Comparison of ENCODE assay signal across 14 cellular contexts in genomic region chr20:37970856-37971245, GRCh38.
"Had no signal": no experiment of that assay in that cellular context is flagged by ENCODE, and none has a peak within 500 bp of the region (broad histone marks: within the 10 kb centered on the region; RNA-seq: fewer than 3 reads in every experiment).

No MANE protein-coding gene starts in this region.

- FAIRE-seq: small intestine had no signal

- H3K9me3 ChIP-seq: upper lobe of right lung had no signal

- H3K27me3 ChIP-seq: cardiac muscle cell, right atrium auricular region, tibial artery, upper lobe of right lung had no signal

- H3K27ac ChIP-seq: cardiac muscle cell, foreskin keratinocyte, right atrium auricular region, tibial artery, upper lobe of right lung had no signal

- ATAC-seq: effector memory CD8-positive, alpha-beta T cell; foreskin keratinocyte; upper lobe of right lung had no signal

- H3K4me3 ChIP-seq: cardiac muscle cell, right atrium auricular region, tibial artery, upper lobe of right lung had no signal

- H3K36me3 ChIP-seq: cardiac muscle cell, right atrium auricular region, tibial artery, upper lobe of right lung had no signal

- H3K27ac Mint-ChIP-seq: dendritic cell treated with granulocyte-macrophage colony-stimulating factor and Interleukin-4, amounts not matched to agents 40 ng/mL and 50 ng/mL, for 4 days; effector memory CD8-positive, alpha-beta T cell; naive B cell had no signal

- H3K4me3 Mint-ChIP-seq: dendritic cell treated with granulocyte-macrophage colony-stimulating factor and Interleukin-4, amounts not matched to agents 40 ng/mL and 50 ng/mL, for 4 days; effector memory CD8-positive, alpha-beta T cell; naive B cell had no signal

- H3K4me1 ChIP-seq: foreskin keratinocyte, right atrium auricular region, upper lobe of right lung had no signal

- DNase-seq: effector memory CD8-positive, alpha-beta T cell; hippocampal formation; kidney glomerular epithelial cell; naive B cell; posterior cingulate gyrus; small intestine; stimulated activated CD4-positive, alpha-beta T cell treated with anti-CD3 and anti-CD28 coated beads, Interleukin-2, amount 100 ng/mL, for 48 hours; stimulated activated naive CD4-positive, alpha-beta T cell treated with Interleukin-2 at 50 U/mL for 16 hours; upper lobe of right lung had no signal
